ENCODE assay signal across 19 cellular contexts in the genomic region with DNA sequence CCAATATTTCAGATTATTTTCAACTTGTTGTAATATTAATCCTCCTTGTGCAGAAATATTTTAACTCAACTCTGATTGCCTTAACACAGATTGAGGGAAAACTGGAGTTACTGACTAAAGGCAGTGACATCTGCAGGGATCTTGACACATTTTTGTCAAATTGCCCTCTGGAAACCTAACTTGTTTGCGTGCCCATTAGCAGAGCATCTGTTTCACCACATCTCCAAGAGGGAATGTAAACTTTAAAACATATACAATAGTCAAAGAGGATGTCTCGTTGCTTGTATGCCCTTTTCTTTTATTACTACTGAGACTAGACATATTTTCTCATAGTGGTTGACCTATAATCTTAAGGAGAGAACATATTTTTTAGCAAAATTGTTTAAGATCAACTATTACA.
"Had no signal": no experiment of that assay in that cellular context is flagged by ENCODE, and none has a peak within 500 bp of the region (broad histone marks: within the 10 kb centered on the region; RNA-seq: fewer than 3 reads in every experiment).

No MANE protein-coding gene starts in this region.

- H3K4me3 Mint-ChIP-seq: activated CD4-positive, alpha-beta memory T cell treated with anti-CD3 and anti-CD28 coated beads, Interleukin-2, amount 10 ng/mL, durations not matched to agents 7 days and 5 days; activated naive CD8-positive, alpha-beta T cell; brain; dendritic cell treated with granulocyte-macrophage colony-stimulating factor and Interleukin-4, amounts not matched to agents 40 ng/mL and 50 ng/mL, for 4 days; effector memory CD8-positive, alpha-beta T cell had no signal

- H3K36me3 Mint-ChIP-seq: brain had no signal

- H3K27ac Mint-ChIP-seq: activated CD4-positive, alpha-beta memory T cell treated with anti-CD3 and anti-CD28 coated beads, Interleukin-2, amount 10 ng/mL, durations not matched to agents 7 days and 5 days; activated naive CD8-positive, alpha-beta T cell; dendritic cell treated with granulocyte-macrophage colony-stimulating factor and Interleukin-4, amounts not matched to agents 40 ng/mL and 50 ng/mL, for 4 days; effector memory CD8-positive, alpha-beta T cell had no signal

- H3K9me3 ChIP-seq: heart left ventricle, left lung, upper lobe of right lung had no signal

- H3K27me3 ChIP-seq: heart left ventricle, left lung, upper lobe of right lung had no signal

- H3K36me3 ChIP-seq: left lung had no signal

- H3K27me3 Mint-ChIP-seq: activated CD4-positive, alpha-beta memory T cell treated with anti-CD3 and anti-CD28 coated beads, Interleukin-2, amount 10 ng/mL, durations not matched to agents 7 days and 5 days; activated naive CD8-positive, alpha-beta T cell; brain; dendritic cell treated with granulocyte-macrophage colony-stimulating factor and Interleukin-4, amounts not matched to agents 40 ng/mL and 50 ng/mL, for 4 days; effector memory CD8-positive, alpha-beta T cell had no signal

- ATAC-seq: effector memory CD8-positive, alpha-beta T cell; heart left ventricle; left lung; sciatic nerve; upper lobe of right lung had no signal

- DNase-seq: activated CD4-positive, alpha-beta memory T cell treated with anti-CD3 and anti-CD28 coated beads, Interleukin-2, amount 10 ng/mL, durations not matched to agents 7 days and 5 days; activated CD4-positive, CD25-positive, alpha-beta regulatory T cell treated with anti-CD3 and anti-CD28 coated beads, Interleukin-2, amount 50 U/mL, for 72 hours; activated gamma-delta T cell; activated T-cell treated with anti-CD3 and anti-CD28 coated beads, Interleukin-2, amount 50 U/mL, for 48 hours; amygdala; effector memory CD8-positive, alpha-beta T cell; erythroblast; foreskin fibroblast; heart left ventricle; islet precursor cell; left lung; mesendoderm; stimulated activated naive CD4-positive, alpha-beta T cell; substantia nigra; upper lobe of right lung had no signal

- H3K4me3 ChIP-seq: heart left ventricle, left lung, upper lobe of right lung had no signal

- H3K9me3 Mint-ChIP-seq: activated CD4-positive, alpha-beta memory T cell treated with anti-CD3 and anti-CD28 coated beads, Interleukin-2, amount 10 ng/mL, durations not matched to agents 7 days and 5 days; brain; dendritic cell treated with granulocyte-macrophage colony-stimulating factor and Interleukin-4, amounts not matched to agents 40 ng/mL and 50 ng/mL, for 4 days; effector memory CD8-positive, alpha-beta T cell had no signal

- H3K27ac ChIP-seq: heart left ventricle, left lung, upper lobe of right lung had no signal
